ENCODE assay signal across 15 cellular contexts in genomic region chr1:53369034-53369750, GRCh38. TPM values are rescaled to one million over a fixed set of nuclear protein-coding genes. Genes with fewer than 3 reads are reported as not detected.
DNase-seq lines count a peak whose midpoint lies in the region; ATAC-seq, FAIRE-seq and TF ChIP-seq lines count a peak whose summit lies in the region.
"Had no signal": no experiment of that assay in that cellular context is flagged by ENCODE, and none has a peak within 500 bp of the region (broad histone marks: within the 10 kb centered on the region; RNA-seq: fewer than 3 reads in every experiment).

No MANE protein-coding gene starts in this region.

- H4K20me1 ChIP-seq in SU-DHL-6 (ENCODE audit: low read depth, low read length), result no peaks in the 10 kb centered on the region

- no peak for FAIRE-seq in kidney (lab: Jason Lieb, UNC)
- FAIRE-seq: islet of Langerhans, RCC 7860 had no signal

- H3K4me2 ChIP-seq in SU-DHL-6 (ENCODE audit: low read depth, low read length, poor library complexity, severe bottlenecking), result no peak overlapping the region

- 77% methylated on average over 11 of the region's 11 CpGs for WGBS in right cardiac atrium

- intact Hi-C loops in cardiac septum (cut with DNase I), result no loop called here
- intact Hi-C loops in right cardiac atrium (cut with DNase I), result no loop called here
- intact Hi-C loops in kidney (cut with DNase I), result no loop called here

- H3K9me2 ChIP-seq in SU-DHL-6 (replicated peaks; ENCODE audit: insufficient read depth, low read length), result no peaks in the 10 kb centered on the region

- no peaks in the 10 kb centered on the region for H3K27me3 ChIP-seq in right cardiac atrium (ENCODE audit: control insufficient read depth, insufficient read depth)
- no peaks in the 10 kb centered on the region for H3K27me3 ChIP-seq in SU-DHL-6 (ENCODE audit: low read length)

- H3K4me3 ChIP-seq in right cardiac atrium (ENCODE audit: low read length) (no peak overlapping the region), SU-DHL-6 (ENCODE audit: insufficient read depth, low read length, poor library complexity, severe bottlenecking) (no peak overlapping the region), kidney (ENCODE audit: low read length in 2 of 2) (no peak overlapping the region)
- H3K4me3 ChIP-seq: cardiac muscle cell had no signal

- H3F3A ChIP-seq in SU-DHL-6 (ENCODE audit: insufficient read depth), result no peaks in the 10 kb centered on the region

- no peak overlapping the region for H3K9ac ChIP-seq in SU-DHL-6 (ENCODE audit: low read length)
- H3K9ac ChIP-seq in kidney (ENCODE audit: low read length in 2 of 2), result no peak overlapping the region

- H3K4me1 ChIP-seq in right cardiac atrium (ENCODE audit: control insufficient read depth, insufficient read depth, low read length) (no peaks in the 10 kb centered on the region), kidney (ENCODE audit: control insufficient read depth in 1 of 2, insufficient read depth in 1 of 2, low read depth in 1 of 2, low read length in 2 of 2) (no peaks in the 10 kb centered on the region)

- DNase-seq in cardiac septum (ENCODE audit: low spot score) (peak; percentile 31), right cardiac atrium (no peak), kidney (peak; percentile 51), ureter (ENCODE audit: low spot score) (peak; percentile 22), GOT3 (lab: John Stamatoyannopoulos, UW) (no peak)
- DNase-seq in stimulated activated CD4-positive, alpha-beta T cell treated with anti-CD3 and anti-CD28 coated beads, Interleukin-1b, Interleukin-23, amount 100 ng/mL, for 48 hours, result no peak
- DNase-seq: activated CD4-positive, alpha-beta T cell treated with anti-CD3 and anti-CD28 coated beads, Interleukin-2, amount 50 U/mL, for 48 hours; HCEC 1CT; NCI-H1105; NCI-H510A had no signal

- ATAC-seq in right cardiac atrium (no peak), GM18520 (IDR thresholded peaks at IDR 0.05; ENCODE audit: unreplicated experiment) (no peak)

- TF ChIP-seq CTCF in SU-DHL-6 (IDR thresholded peaks at IDR 0.05; ENCODE audit: insufficient read depth, low read length, poor library complexity, severe bottlenecking) (no peak), kidney (IDR thresholded peaks at IDR 0.05; ENCODE audit: borderline replicate concordance, extremely low read depth, insufficient read depth) (no peak)

- H3K36me3 ChIP-seq in SU-DHL-6 (ENCODE audit: low read length) (no peaks in the 10 kb centered on the region), kidney (ENCODE audit: control insufficient read depth in 1 of 2, insufficient read depth in 2 of 2, low read length in 2 of 2) (no peaks in the 10 kb centered on the region)
- H3K36me3 ChIP-seq: cardiac muscle cell had no signal

- H3K27ac ChIP-seq in right cardiac atrium (ENCODE audit: low read length), result no peak overlapping the region
- no peak overlapping the region for H3K27ac ChIP-seq in SU-DHL-6 (ENCODE audit: low read depth, low read length)
- H3K27ac ChIP-seq in kidney (ENCODE audit: low read depth in 2 of 2, low read length in 2 of 2), result no peak overlapping the region
- H3K27ac ChIP-seq: cardiac muscle cell had no signal

- H3K9me3 ChIP-seq in right cardiac atrium (ENCODE audit: control insufficient read depth, low read length) (no peaks in the 10 kb centered on the region), SU-DHL-6 (ENCODE audit: insufficient read depth, low read length) (no peaks in the 10 kb centered on the region), kidney (ENCODE audit: control insufficient read depth in 1 of 2, low read length in 2 of 2) (no peaks in the 10 kb centered on the region)

- peak overlapping the region; percentile 96 for H2AFZ ChIP-seq in SU-DHL-6 (ENCODE audit: low read depth, low read length, severe bottlenecking)

- no peaks in the 10 kb centered on the region for H3K79me2 ChIP-seq in SU-DHL-6 (ENCODE audit: insufficient read depth, low read length)

RNA-seq across cellular contexts. Expression of gene LRP8, which starts 41.3 kb away (rescaled TPM):
- total RNA-seq in cardiac septum (2.3 TPM), right cardiac atrium (1 to 10 TPM; 1.3 to 2.6 (median 1.9) TPM), kidney (6.9 TPM), ureter (11.3 TPM)
- polyA plus RNA-seq in right cardiac atrium (0.27 TPM), kidney (ENCODE audit: insufficient read depth, low read depth, low replicate concordance) (1.4 TPM)

Comparison
In these comparisons a context has a peak if more than half of its experiments do, and no peak if none do; other contexts are left out.
1. DNase-seq: peak in cardiac septum (single experiment), kidney (single experiment) and ureter (single experiment); none in right cardiac atrium (0 of 3), GOT3 (single experiment) and stimulated activated CD4-positive, alpha-beta T cell treated with anti-CD3 and anti-CD28 coated beads, Interleukin-1b, Interleukin-23, amount 100 ng/mL, for 48 hours (single experiment).